ENCODE assay signal across 8 cellular contexts in the genomic region with DNA sequence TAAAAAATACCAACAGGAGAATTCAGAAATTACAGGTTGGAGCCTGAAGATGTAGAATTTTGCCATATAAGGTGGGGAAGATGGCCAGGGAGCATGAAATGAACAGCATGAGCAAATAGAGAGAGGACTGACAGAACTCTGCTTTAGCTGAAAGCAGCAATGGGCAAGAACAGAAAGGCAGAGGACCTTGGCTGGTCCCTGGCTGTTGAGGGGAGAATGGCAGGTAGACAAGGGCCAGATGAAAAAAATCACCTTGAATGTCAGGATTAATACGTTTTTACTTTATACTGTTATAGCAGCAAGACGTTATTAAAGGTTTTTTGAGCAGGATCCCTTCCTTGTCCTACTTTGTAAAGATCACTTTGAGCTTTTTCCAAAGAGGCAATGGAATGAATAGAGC. TPM values are rescaled to one million over a fixed set of nuclear protein-coding genes. Genes with fewer than 3 reads are reported as not detected.
DNase-seq lines count a peak whose midpoint lies in the region; ATAC-seq, FAIRE-seq and TF ChIP-seq lines count a peak whose summit lies in the region.

No MANE protein-coding gene starts in this region.

- peak overlapping the region; percentile 96 for H3K27ac Mint-ChIP-seq in effector memory CD8-positive, alpha-beta T cell

- peak; percentile 23 for DNase-seq in NCI-H526 treated with DMSO at 0.1 percent for 48 hours (lab: John Stamatoyannopoulos, UW)
- DNase-seq in NCI-H526 (lab: John Stamatoyannopoulos, UW), result no peak
- peak; percentile 29 for DNase-seq in NCI-H748 treated with DMSO at 0.1 percent for 48 hours (lab: John Stamatoyannopoulos, UW)
- DNase-seq in effector memory CD8-positive, alpha-beta T cell, result no peak
- DNase-seq in pancreas, result no peak
- no peak for DNase-seq in OCI-M2 (lab: John Stamatoyannopoulos, UW; ENCODE audit: unreplicated experiment)
- DNase-seq in superior temporal gyrus (ENCODE audit: extremely low spot score), result no peak

- no peaks in the 10 kb centered on the region for H3K36me3 ChIP-seq in pancreas

- no peak for ATAC-seq in effector memory CD8-positive, alpha-beta T cell (replicated peaks)
- ATAC-seq in pancreas (peak in 2 of 4 donors; percentile 3 to 31), GM19395 (IDR thresholded peaks at IDR 0.05; ENCODE audit: unreplicated experiment) (no peak)

- no peak for TF ChIP-seq CTCF in pancreas (IDR thresholded peaks at IDR 0.05)

- peak overlapping the region in 2 of 4 donors; percentile 85 to 94 for H3K27ac ChIP-seq in pancreas

- no peaks in the 10 kb centered on the region for H3K9me3 ChIP-seq in pancreas

- peak overlapping the region; percentile 92 to 96 for H3K4me3 Mint-ChIP-seq in effector memory CD8-positive, alpha-beta T cell

- intact Hi-C loops in pancreas (cut with DNase I), result no loop called here

- peaks cover 4 to 27% (median 8%) of the 10 kb centered on the region in 3 donors for H3K4me1 ChIP-seq in pancreas

- peaks cover 10 to 15% of the 10 kb centered on the region in 2 donors for H3K27me3 Mint-ChIP-seq in effector memory CD8-positive, alpha-beta T cell

- H3K9me3 Mint-ChIP-seq in effector memory CD8-positive, alpha-beta T cell, result no peaks in the 10 kb centered on the region

- H3K4me1 Mint-ChIP-seq in effector memory CD8-positive, alpha-beta T cell (ENCODE audit: low read depth in 2 of 2), result peaks cover 20 to 29% of the 10 kb centered on the region in 2 donors

- H3K4me3 ChIP-seq in pancreas, result peak overlapping the region in 3 of 4 donors; percentile 85 to 94 (median 86)

- H3K27me3 ChIP-seq in pancreas, result no peaks in the 10 kb centered on the region

- WGBS in pancreas, 2 donors, result 10% methylated on average over 2 of the region's 2 CpGs

- no peak for FAIRE-seq in pancreas (lab: Jason Lieb, UNC)

- peaks cover 21% of the 10 kb centered on the region for H3K36me3 Mint-ChIP-seq in effector memory CD8-positive, alpha-beta T cell (ENCODE audit: insufficient read depth)

RNA-seq across cellular contexts. Expression of a gene that starts 1.0 kb away (rescaled TPM):
- total RNA-seq in pancreas, result 10 to 100 TPM in 3 of 6 donors, 1 to 10 TPM in 3; 5.1 to 13.1 (median 8.5) TPM
- polyA plus RNA-seq in pancreas, result 1 to 10 TPM; 7.7 to 9.7 TPM

RNA-seq across cellular contexts. Expression of a gene that starts 12.1 kb away (rescaled TPM):
- 10 to 100 TPM; 26.0 to 39.2 (median 31.9) TPM for total RNA-seq in pancreas
- 10 to 100 TPM; 11.6 to 15.9 TPM for polyA plus RNA-seq in pancreas

RNA-seq across cellular contexts. Expression of a gene that starts 34.4 kb away (rescaled TPM):
- total RNA-seq in pancreas, result 1 to 10 TPM in 1 of 6 donors, under 1 TPM in 5; 0.19 to 1.5 (median 0.34) TPM
- 1 to 10 TPM in 1 of 2 donors, under 1 TPM in 1; 0.80 to 1.2 TPM for polyA plus RNA-seq in pancreas

Comparison
In these comparisons a context has a peak if more than half of its experiments do, and no peak if none do; other contexts are left out.
1. DNase-seq: peak in NCI-H526 treated with DMSO at 0.1 percent for 48 hours (single experiment) and NCI-H748 treated with DMSO at 0.1 percent for 48 hours (single experiment); none in NCI-H526 (0 of 2), effector memory CD8-positive, alpha-beta T cell (0 of 3), pancreas (0 of 6), OCI-M2 (single experiment) and superior temporal gyrus (single experiment).